Comparison of ENCODE assay signal across 25 cellular contexts in the genomic region with DNA sequence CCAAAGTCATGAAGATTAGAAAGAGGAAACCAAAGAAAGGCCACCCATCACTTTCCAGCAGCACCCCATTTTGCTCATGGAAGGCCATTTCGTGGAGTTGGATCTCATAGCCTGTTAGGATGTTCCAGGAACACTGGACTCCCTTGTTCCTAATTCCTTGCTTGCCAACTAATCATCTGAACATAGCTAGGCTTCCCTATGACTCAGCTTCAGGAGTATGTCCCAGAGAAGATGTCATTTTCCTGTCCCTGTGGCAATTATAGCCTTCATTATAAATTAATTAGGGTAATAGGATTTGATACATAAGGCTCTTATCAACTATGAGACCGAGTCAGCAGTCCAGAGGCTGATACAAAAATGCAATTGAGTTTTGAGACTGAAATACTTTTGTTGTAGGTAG.
"Had no signal": no experiment of that assay in that cellular context is flagged by ENCODE, and none has a peak within 500 bp of the region (broad histone marks: within the 10 kb centered on the region; RNA-seq: fewer than 3 reads in every experiment).

No MANE protein-coding gene starts in this region.

- H3K4me3 Mint-ChIP-seq: activated CD4-positive, alpha-beta memory T cell treated with anti-CD3 and anti-CD28 coated beads for 36 hours; activated CD4-positive, alpha-beta T cell treated with anti-CD3 and anti-CD28 coated beads, Interleukin-2, amount 10 ng/mL, durations not matched to agents 24 days and 14 days; natural killer cell treated with Interleukin-12 subunit alpha and Interleukin-12 subunit beta and Interleukin-15 and Interleukin-18, amount 100 ng/mL, for 72 hours; T-helper 17 cell had no signal

- H3K27ac ChIP-seq: colonic mucosa, dorsolateral prefrontal cortex, left lung, right lobe of liver, testis, transverse colon had no signal

- H3K27me3 Mint-ChIP-seq: activated CD4-positive, alpha-beta memory T cell treated with anti-CD3 and anti-CD28 coated beads for 36 hours; activated CD4-positive, alpha-beta T cell treated with anti-CD3 and anti-CD28 coated beads, Interleukin-2, amount 10 ng/mL, durations not matched to agents 24 days and 14 days; natural killer cell treated with Interleukin-12 subunit alpha and Interleukin-12 subunit beta and Interleukin-15 and Interleukin-18, amount 100 ng/mL, for 72 hours had no signal

- DNase-seq: activated CD4-positive, alpha-beta memory T cell treated with anti-CD3 and anti-CD28 coated beads for 36 hours; activated CD4-positive, alpha-beta T cell treated with anti-CD3 and anti-CD28 coated beads, Interleukin-2, amount 10 ng/mL, durations not matched to agents 24 days and 14 days; activated CD4-positive, CD25-positive, alpha-beta regulatory T cell treated with anti-CD3 and anti-CD28 coated beads, Interleukin-2, amount 50 U/mL, for 72 hours; activated CD8-positive, alpha-beta memory T cell treated with anti-CD3 and anti-CD28 coated beads, Interleukin-2, amount 50 U/mL, for 4 hours; activated gamma-delta T cell; activated naive CD4-positive, alpha-beta T cell treated with anti-CD3 and anti-CD28 coated beads, Interleukin-2, amount 50 U/mL, for 16 hours; activated T-cell treated with anti-CD3 and anti-CD28 coated beads, Interleukin-2, amount 50 U/mL, for 1 hour; amniotic stem cell; cerebellar nuclear complex; colonic mucosa; dorsolateral prefrontal cortex; effector memory CD4-positive, alpha-beta T cell; kidney glomerular epithelial cell; left lung; mucosa of descending colon; right lobe of liver; stimulated activated CD4-positive, alpha-beta T cell treated with anti-CD3 and anti-CD28 coated beads, Interleukin-4, amount 100 ng/mL, for 1 hour; stimulated activated naive CD8-positive, alpha-beta T cell treated with anti-CD3 and anti-CD28 coated beads, Interleukin-15, Interleukin-2, amounts not matched to agents 100 U/mL and 50 U/mL, for 24 hours; T-helper 17 cell; T1000; testis; transverse colon had no signal

- H3K36me3 Mint-ChIP-seq: activated CD4-positive, alpha-beta memory T cell treated with anti-CD3 and anti-CD28 coated beads for 36 hours; natural killer cell treated with Interleukin-12 subunit alpha and Interleukin-12 subunit beta and Interleukin-15 and Interleukin-18, amount 100 ng/mL, for 72 hours had no signal

- H3K9me3 ChIP-seq: colonic mucosa, left lung, mucosa of descending colon, right lobe of liver, testis, transverse colon had no signal

- H3K27ac Mint-ChIP-seq: activated CD4-positive, alpha-beta memory T cell treated with anti-CD3 and anti-CD28 coated beads for 36 hours; activated CD4-positive, alpha-beta T cell treated with anti-CD3 and anti-CD28 coated beads, Interleukin-2, amount 10 ng/mL, durations not matched to agents 24 days and 14 days; natural killer cell treated with Interleukin-12 subunit alpha and Interleukin-12 subunit beta and Interleukin-15 and Interleukin-18, amount 100 ng/mL, for 72 hours; T-helper 17 cell had no signal

- H3K9me3 Mint-ChIP-seq: activated CD4-positive, alpha-beta memory T cell treated with anti-CD3 and anti-CD28 coated beads for 36 hours; activated CD4-positive, alpha-beta T cell treated with anti-CD3 and anti-CD28 coated beads, Interleukin-2, amount 10 ng/mL, durations not matched to agents 24 days and 14 days; natural killer cell treated with Interleukin-12 subunit alpha and Interleukin-12 subunit beta and Interleukin-15 and Interleukin-18, amount 100 ng/mL, for 72 hours had no signal

- ATAC-seq: left lung; mucosa of descending colon; natural killer cell treated with Interleukin-12 subunit alpha and Interleukin-12 subunit beta and Interleukin-15 and Interleukin-18, amount 100 ng/mL, for 72 hours; right lobe of liver; stimulated activated naive CD8-positive, alpha-beta T cell treated with anti-CD3 and anti-CD28 coated beads, Interleukin-15, Interleukin-2, amounts not matched to agents 100 U/mL and 50 U/mL, for 24 hours; T-helper 17 cell had no signal

- FAIRE-seq: frontal cortex had no signal

- H3K4me1 Mint-ChIP-seq: activated CD4-positive, alpha-beta T cell treated with anti-CD3 and anti-CD28 coated beads, Interleukin-2, amount 10 ng/mL, durations not matched to agents 24 days and 14 days; T-helper 17 cell had no signal

- H3K4me1 ChIP-seq: colonic mucosa, left lung, right lobe of liver, testis, transverse colon had no signal

- H3K27me3 ChIP-seq: colonic mucosa, dorsolateral prefrontal cortex, left lung, right lobe of liver, testis, transverse colon had no signal

- H3K4me3 ChIP-seq: colonic mucosa, dorsolateral prefrontal cortex, left lung, lung, mucosa of descending colon, right lobe of liver, testis, transverse colon had no signal

- H3K36me3 ChIP-seq: colonic mucosa, left lung, right lobe of liver, transverse colon had no signal
